In the genomic region with DNA sequence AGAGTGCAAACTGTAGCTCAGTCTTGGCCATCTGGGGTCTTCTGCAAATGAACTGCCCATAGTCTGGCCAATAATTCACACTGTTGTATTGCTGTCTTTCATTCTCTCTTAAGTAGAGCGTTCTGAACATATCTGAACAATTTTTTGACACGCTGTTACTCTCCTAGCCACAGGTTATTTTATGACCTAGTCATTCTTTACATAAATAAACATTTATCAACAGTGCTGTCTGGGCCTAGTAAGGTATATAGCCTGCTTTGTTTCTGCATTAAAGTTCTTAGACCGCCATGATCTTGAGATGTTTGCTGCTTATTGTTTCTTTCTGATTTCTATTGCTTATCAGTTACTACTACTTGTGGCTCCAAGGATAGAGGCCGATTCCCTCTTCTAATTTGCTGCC, we compare ENCODE assay signal across 26 cellular contexts.
DNase-seq lines count a peak whose midpoint lies in the region; ATAC-seq and TF ChIP-seq lines count a peak whose summit lies in the region.
"Had no signal": no experiment of that assay in that cellular context is flagged by ENCODE, and none has a peak within 500 bp of the region (broad histone marks: within the 10 kb centered on the region; RNA-seq: fewer than 3 reads in every experiment).

No MANE protein-coding gene starts in this region.

- H3K4me1 ChIP-seq in Caco-2 = peaks cover 21% of the 10 kb centered on the region
- peaks cover 7% of the 10 kb centered on the region in 2 donors for H3K4me1 ChIP-seq in left lung
- H3K4me1 ChIP-seq in stomach = peaks cover 19 to 63% (median 42%) of the 10 kb centered on the region in 4 donors

- no peaks in the 10 kb centered on the region for H3K9me3 ChIP-seq in Caco-2
- H3K9me3 ChIP-seq in left lung = no peaks in the 10 kb centered on the region
- no peaks in the 10 kb centered on the region for H3K9me3 ChIP-seq in stomach
- H3K9me3 ChIP-seq: BLaER1 treated with 17β-estradiol and CSF1 and Interleukin-3, amounts not matched to agents 10 nM and 100 nM; MG63; mucosa of descending colon; SK-N-SH had no signal

- POLR2A ChIA-PET in Caco-2 (lab: Charles Lee) (no interaction called here), RWPE1 (lab: Yijun Ruan, JAX; ENCODE audit: low non-redundant PET) (no interaction called here)

- peak overlapping the region; percentile 75 for H3K27ac ChIP-seq in RWPE1
- H3K27ac ChIP-seq in left lung = peak overlapping the region; percentile 20 to 68
- H3K27ac ChIP-seq in stomach = peak overlapping the region; percentile 78 to 93 (median 85)
- H3K27ac ChIP-seq: BLaER1 treated with 17β-estradiol and CSF1 and Interleukin-3, amounts not matched to agents 10 nM and 100 nM had no signal

- H3K4me1 Mint-ChIP-seq in Caco-2 (ENCODE audit: low read depth, unreplicated experiment) = peaks cover 17% of the 10 kb centered on the region
- H3K4me1 Mint-ChIP-seq: nephron progenitor cell had no signal

- H3K4me3 ChIP-seq in Caco-2 (ENCODE audit: low read depth, low read length) (no peak overlapping the region), left lung (no peak overlapping the region), stomach (no peak overlapping the region)
- H3K4me3 ChIP-seq: BLaER1 treated with 17β-estradiol and CSF1 and Interleukin-3, amounts not matched to agents 10 nM and 100 nM; MG63; mucosa of descending colon had no signal

- BruUV-seq in Caco-2 (replicated peaks; lab: Mats Ljungman, UMichigan) = no TSS peak

- no peak for TF ChIP-seq EP300 in stomach (IDR thresholded peaks at IDR 0.05)

- intact Hi-C loops in Caco-2 (cut with micrococcal nuclease; ENCODE audit: unreplicated experiment) (no loop called here), left lung (cut with DNase I) (no loop called here), stomach (cut with DNase I; ENCODE audit: low total_unique reads) (no loop called here), sciatic nerve (cut with DNase I) (no loop called here)

- TF ChIP-seq POLR2A in stomach (IDR thresholded peaks at IDR 0.05) = no peak

- WGBS in stomach, 5 donors = 39 to 62% (median 44%) methylated on average over 4 of the region's 4 CpGs

- DNase-seq in Caco-2 = no peak
- DNase-seq in RWPE1 (ENCODE audit: low spot score) = no peak
- DNase-seq in left lung = no peak
- DNase-seq in stomach = no peak
- DNase-seq in sciatic nerve (ENCODE audit: low spot score) = no peak
- DNase-seq in NCI-H345 (lab: John Stamatoyannopoulos, UW) = no peak
- DNase-seq: activated CD8-positive, alpha-beta T cell treated with anti-CD3 and anti-CD28 coated beads, Interleukin-2, amount 10 ng/mL, durations not matched to agents 7 days and 5 days; anterior cingulate cortex; COR-L47; cortex of kidney; DND-41; effector memory CD8-positive, alpha-beta T cell; foreskin fibroblast; KBM-7; left cardiac atrium; MG63; mucosa of descending colon; NCI-H748 treated with DMSO at 0.1 percent for 48 hours; nephron progenitor cell; SK-N-SH; stimulated activated CD4-positive, alpha-beta T cell treated with anti-CD3 and anti-CD28 coated beads, Interleukin-2, amount 100 ng/mL, for 48 hours; T-helper 2 cell had no signal

- peak overlapping the region; percentile 36 for H3K4me3 Mint-ChIP-seq in Caco-2 (ENCODE audit: unreplicated experiment)
- H3K4me3 Mint-ChIP-seq: activated CD8-positive, alpha-beta T cell treated with anti-CD3 and anti-CD28 coated beads, Interleukin-2, amount 10 ng/mL, durations not matched to agents 7 days and 5 days; activated naive CD8-positive, alpha-beta T cell; effector memory CD8-positive, alpha-beta T cell; nephron progenitor cell had no signal

- TF ChIP-seq CTCF in Caco-2 (IDR thresholded peaks at IDR 0.05; ENCODE audit: insufficient read depth in 1 of 2, low read depth in 1 of 2, low read length in 1 of 2, severe bottlenecking in 1 of 2, unreplicated experiment in 1 of 2) (no peak), RWPE1 (conservative IDR thresholded peaks at IDR 0.05; ENCODE audit: low read depth) (no peak), left lung (IDR thresholded peaks at IDR 0.05) (no peak), stomach (IDR thresholded peaks at IDR 0.05) (no peak)

- H3K36me3 Mint-ChIP-seq in Caco-2 (ENCODE audit: insufficient read depth, unreplicated experiment) = peaks cover 18% of the 10 kb centered on the region
- H3K36me3 Mint-ChIP-seq: activated naive CD8-positive, alpha-beta T cell had no signal

- ATAC-seq in left lung (peak; percentile 11), sciatic nerve (no peak), GM19395 (IDR thresholded peaks at IDR 0.05; ENCODE audit: unreplicated experiment) (no peak)
- ATAC-seq: activated CD8-positive, alpha-beta T cell treated with anti-CD3 and anti-CD28 coated beads, Interleukin-2, amount 10 ng/mL, durations not matched to agents 7 days and 5 days; effector memory CD8-positive, alpha-beta T cell; left cardiac atrium had no signal

- H3K27me3 Mint-ChIP-seq in Caco-2 (ENCODE audit: insufficient read depth, unreplicated experiment) = no peaks in the 10 kb centered on the region
- H3K27me3 Mint-ChIP-seq: activated naive CD8-positive, alpha-beta T cell; effector memory CD8-positive, alpha-beta T cell had no signal

- no peaks in the 10 kb centered on the region for H3K36me3 ChIP-seq in Caco-2 (ENCODE audit: control insufficient read depth, insufficient read depth, low read length)
- no peaks in the 10 kb centered on the region for H3K36me3 ChIP-seq in left lung
- no peaks in the 10 kb centered on the region for H3K36me3 ChIP-seq in stomach

- H3K27me3 ChIP-seq in Caco-2 (replicated peaks; ENCODE audit: control insufficient read depth, insufficient read depth, low read length) = no peaks in the 10 kb centered on the region
- no peaks in the 10 kb centered on the region for H3K27me3 ChIP-seq in left lung
- H3K27me3 ChIP-seq in stomach = no peaks in the 10 kb centered on the region
- H3K27me3 ChIP-seq: BLaER1 treated with 17β-estradiol and CSF1 and Interleukin-3, amounts not matched to agents 10 nM and 100 nM; MG63 had no signal

- peak overlapping the region; percentile 60 for H3K27ac Mint-ChIP-seq in Caco-2 (ENCODE audit: unreplicated experiment)
- H3K27ac Mint-ChIP-seq: activated CD8-positive, alpha-beta T cell treated with anti-CD3 and anti-CD28 coated beads, Interleukin-2, amount 10 ng/mL, durations not matched to agents 7 days and 5 days; activated naive CD8-positive, alpha-beta T cell; activated T-helper 2 cell treated with anti-CD3 and anti-CD28 coated beads, Interferon-gamma antibody, Interleukin-2, Interleukin-4, amounts not matched to agents 10 μg/mL and 5 μg/mL and 100 μg/mL, durations not matched to agents 14 hours and 24 hours and 36 hours; effector memory CD8-positive, alpha-beta T cell; nephron progenitor cell had no signal

- no peaks in the 10 kb centered on the region for H3K9me3 Mint-ChIP-seq in Caco-2 (ENCODE audit: unreplicated experiment)
- H3K9me3 Mint-ChIP-seq: activated T-helper 2 cell treated with anti-CD3 and anti-CD28 coated beads, Interferon-gamma antibody, Interleukin-2, Interleukin-4, amounts not matched to agents 10 μg/mL and 5 μg/mL and 100 μg/mL, durations not matched to agents 14 hours and 24 hours and 36 hours; effector memory CD8-positive, alpha-beta T cell; nephron progenitor cell had no signal

- CTCF ChIA-PET in Caco-2 (lab: Charles Lee) (no interaction called here), RWPE1 (lab: Yijun Ruan, JAX) (interaction anchor here (1.0 kb wide), 1 partner anchor 12 kb away, joined by 3 read pairs; no protein-coding TSS in a partner anchor)
